ENCODE assay signal across 1 cellular context in genomic region chr9:135649508-135649907, GRCh38.
TF ChIP-seq lines count a peak whose summit lies in the region.

No MANE protein-coding gene starts in this region.

TF ChIP-seq in GM23338, 12 proteins besides CTCF, POLR2A, EP300 and RAD21 (continued from another document):
- TF ChIP-seq REST (IDR thresholded peaks at IDR 0.05; ENCODE audit: unreplicated experiment) (no peak), STAT1 (IDR thresholded peaks at IDR 0.05; ENCODE audit: unreplicated experiment) (no peak), ZNF114 (CRISPR knock-in tag; IDR thresholded peaks at IDR 0.05) (no peak), ZNF462 (CRISPR knock-in tag; IDR thresholded peaks at IDR 0.05) (no peak), ETS1 (IDR thresholded peaks at IDR 0.05) (no peak), EZH2phosphoT487 (IDR thresholded peaks at IDR 0.05; ENCODE audit: unreplicated experiment) (no peak), POLR2AphosphoS5 (IDR thresholded peaks at IDR 0.05; ENCODE audit: low read depth) (no peak), CREB1 (CRISPR knock-in tag; IDR thresholded peaks at IDR 0.05; ENCODE audit: low read depth) (no peak), NANOG (IDR thresholded peaks at IDR 0.05; ENCODE audit: borderline replicate concordance) (no peak), ZNF331 (CRISPR knock-in tag; IDR thresholded peaks at IDR 0.05; ENCODE audit: low read depth) (no peak), JUNB (IDR thresholded peaks at IDR 0.05; ENCODE audit: unreplicated experiment) (no peak)
TF ChIP-seq in GM23338: peak in this region for 0.
